In genomic region chr1:156193208-156193487, GRCh38 we compare ENCODE assay signal across 8 cellular contexts. TPM values are rescaled to one million over a fixed set of nuclear protein-coding genes. Genes with fewer than 3 reads are reported as not detected.
DNase-seq lines count a peak whose midpoint lies in the region; ATAC-seq and TF ChIP-seq lines count a peak whose summit lies in the region.

No MANE protein-coding gene starts in this region.

- H3K27ac ChIP-seq in colonic mucosa, result peak overlapping the region; percentile 63

- no peaks in the 10 kb centered on the region for H3K4me1 ChIP-seq in BE2C
- no peaks in the 10 kb centered on the region for H3K4me1 ChIP-seq in colonic mucosa

- ATAC-seq in HG03196 (IDR thresholded peaks at IDR 0.05; ENCODE audit: unreplicated experiment) (no peak), left lobe of liver (no peak), GM18870 (IDR thresholded peaks at IDR 0.05; ENCODE audit: unreplicated experiment) (no peak)

- H3K4me3 ChIP-seq in BE2C (ENCODE audit: low read depth, low read length) (peak overlapping the region; percentile 92), MG63 (peak overlapping the region; percentile 98), colonic mucosa (peak overlapping the region; percentile 90)

- no peaks in the 10 kb centered on the region for H3K27me3 ChIP-seq in BE2C
- H3K27me3 ChIP-seq in MG63, result no peaks in the 10 kb centered on the region
- no peaks in the 10 kb centered on the region for H3K27me3 ChIP-seq in colonic mucosa

- peak overlapping the region; percentile 44 to 82 for H3K9ac ChIP-seq in colonic mucosa (ENCODE audit: low read depth in 2 of 2, low read length in 2 of 2)

- H3K36me3 Mint-ChIP-seq in nephron progenitor cell (ENCODE audit: low read depth), result no peaks in the 10 kb centered on the region

- H3K27ac Mint-ChIP-seq in nephron progenitor cell, result peak overlapping the region; percentile 94

- H3K9me3 Mint-ChIP-seq in nephron progenitor cell, result peaks cover 21% of the 10 kb centered on the region

- H3K36me3 ChIP-seq in BE2C (peaks cover 7% of the 10 kb centered on the region), MG63 (peaks cover 18% of the 10 kb centered on the region), colonic mucosa (peaks cover 5% of the 10 kb centered on the region)

- peaks cover 34% of the 10 kb centered on the region for H3K4me1 Mint-ChIP-seq in nephron progenitor cell

- TF ChIP-seq CTCF in BE2C (IDR thresholded peaks at IDR 0.05; ENCODE audit: low read depth, low read length) (no peak), colonic mucosa (IDR thresholded peaks at IDR 0.05) (no peak), nephron progenitor cell (IDR thresholded peaks at IDR 0.05) (no peak)

- no peaks in the 10 kb centered on the region for H3K9me3 ChIP-seq in BE2C
- no peaks in the 10 kb centered on the region for H3K9me3 ChIP-seq in MG63
- no peaks in the 10 kb centered on the region for H3K9me3 ChIP-seq in colonic mucosa

- intact Hi-C loops in colonic mucosa (cut with DNase I), result no loop called here

- H3K27me3 Mint-ChIP-seq in nephron progenitor cell (ENCODE audit: low read depth, poor library complexity), result peaks cover 7% of the 10 kb centered on the region

- DNase-seq in BE2C, result no peak
- DNase-seq in MG63, result no peak
- no peak for DNase-seq in colonic mucosa
- no peak for DNase-seq in nephron progenitor cell
- DNase-seq in anterior cingulate cortex (lab: John Stamatoyannopoulos, UW), result no peak
- DNase-seq in left lobe of liver (ENCODE audit: low spot score), result no peak

- peak overlapping the region; percentile 96 for H3K4me3 Mint-ChIP-seq in nephron progenitor cell

RNA-seq across cellular contexts. Expression of gene SLC25A44, which starts 0.8 kb away (rescaled TPM):
- 47.2 TPM for polyA plus RNA-seq in BE2C (2012; ENCODE audit: insufficient read depth, insufficient read length, low read depth)
- 12.7 and 13.1 TPM in 2 replicates for total RNA-seq in MG63 (2014; rRNA removed; shearing (Covaris generic); ENCODE audit: low replicate concordance)
- total RNA-seq in colonic mucosa (10 to 100 TPM; 23.6 to 26.8 TPM), left lobe of liver (25.4 TPM)

RNA-seq across cellular contexts. Expression of gene PMF1, which starts 19.7 kb away (rescaled TPM):
- polyA plus RNA-seq in BE2C (2012; ENCODE audit: insufficient read depth, insufficient read length, low read depth), result 107 TPM
- total RNA-seq in MG63 (2014; rRNA removed; shearing (Covaris generic); ENCODE audit: low replicate concordance), result 161 and 219 TPM in 2 replicates
- 10 to 100 TPM; 44.4 to 49.4 TPM for total RNA-seq in colonic mucosa
- total RNA-seq in left lobe of liver, result 26.6 TPM

RNA-seq across cellular contexts. Expression of gene SEMA4A, which starts 39.8 kb away (rescaled TPM):
- 1.6 TPM for polyA plus RNA-seq in BE2C (2012; ENCODE audit: insufficient read depth, insufficient read length, low read depth)
- total RNA-seq in MG63 (2014; rRNA removed; shearing (Covaris generic); ENCODE audit: low replicate concordance), result 0.49 TPM in 1 of 2 replicates, not detected in the other
- 1 to 10 TPM; 4.5 to 5.6 TPM for total RNA-seq in colonic mucosa
- total RNA-seq in left lobe of liver, result 0.88 TPM

RNA-seq across cellular contexts. Expression of gene BGLAP, which starts 48.8 kb away (rescaled TPM):
- polyA plus RNA-seq in BE2C (2012; ENCODE audit: insufficient read depth, insufficient read length, low read depth), result 4.1 TPM
- total RNA-seq in MG63 (2014; rRNA removed; shearing (Covaris generic); ENCODE audit: low replicate concordance), result 2.3 TPM in 1 of 2 replicates, not detected in the other
- total RNA-seq in colonic mucosa, result 1 to 10 TPM; 1.2 to 2.2 TPM
- 1.8 TPM for total RNA-seq in left lobe of liver

RNA-seq across cellular contexts. Expression of gene PAQR6, which starts 54.7 kb away (rescaled TPM):
- polyA plus RNA-seq in BE2C (2012; ENCODE audit: insufficient read depth, insufficient read length, low read depth), result 22.3 TPM
- total RNA-seq in MG63 (2014; rRNA removed; shearing (Covaris generic); ENCODE audit: low replicate concordance), result 0.59 TPM in 1 of 2 replicates, not detected in the other
- total RNA-seq in colonic mucosa, result 1 to 10 TPM; 1.1 to 2.9 TPM
- total RNA-seq in left lobe of liver, result 3.3 TPM
